9 cellular contexts compared by ENCODE assay signal in the genomic region with DNA sequence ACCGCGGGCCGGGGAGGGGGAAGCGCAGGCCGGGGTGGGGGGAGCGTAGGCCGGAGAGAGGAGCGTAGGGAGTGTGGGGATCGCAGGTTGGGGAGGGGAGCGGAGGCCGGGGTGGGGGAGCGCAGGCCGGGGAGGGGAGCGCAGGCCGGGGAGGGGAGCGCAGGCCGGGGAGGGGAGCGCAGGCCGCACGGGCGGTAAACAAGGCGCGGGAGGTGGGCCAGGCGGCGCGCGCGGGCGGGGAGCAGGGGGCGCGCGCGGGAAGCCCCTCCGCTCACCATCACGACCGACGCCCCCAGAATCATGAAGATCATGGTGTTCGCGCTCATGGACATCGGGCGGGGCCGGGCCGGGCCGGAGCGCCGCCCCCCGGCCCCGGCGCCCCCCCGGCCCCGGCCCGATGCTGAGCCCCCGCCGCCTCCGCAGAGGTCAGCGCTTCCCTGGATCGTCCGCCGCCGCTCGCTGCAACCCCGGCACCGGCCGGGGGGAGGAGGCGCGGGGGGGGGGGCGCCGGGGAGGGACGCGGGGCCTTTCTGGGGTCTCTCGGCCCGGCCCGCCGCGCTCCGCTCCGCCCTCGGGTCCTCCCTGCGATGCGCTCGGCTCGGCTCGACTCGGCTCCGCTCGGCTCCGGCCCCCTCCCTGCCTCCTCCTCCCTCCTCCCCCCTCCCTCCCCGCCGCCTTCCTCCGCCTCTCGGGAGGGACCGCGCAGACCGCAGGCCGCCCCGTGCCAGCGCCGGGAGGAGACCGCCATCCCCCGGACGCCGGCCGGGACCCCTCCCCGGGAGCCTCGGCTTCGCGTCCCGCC. TPM values are rescaled to one million over a fixed set of nuclear protein-coding genes. Genes with fewer than 3 reads are reported as not detected.
A peak's percentile ranks its signal among the peaks of the same experiment; 100 is the strongest.
DNase-seq lines count a peak whose midpoint lies in the region; ATAC-seq, FAIRE-seq and TF ChIP-seq lines count a peak whose summit lies in the region.
"Had no signal": no experiment of that assay in that cellular context is flagged by ENCODE, and none has a peak within 500 bp of the region (broad histone marks: within the 10 kb centered on the region; RNA-seq: fewer than 3 reads in every experiment).

A gene (minus strand): TSS at position 610 of the 802 bp plus-strand sequence. CDS start 278 bp downstream, at position 332.

- TF ChIP-seq CTCF in D721Med (IDR thresholded peaks at IDR 0.05; ENCODE audit: insufficient read depth, missing control alignments) (no peak), gastrocnemius medialis (IDR thresholded peaks at IDR 0.05 in 4 of 5, conservative IDR thresholded peaks at IDR 0.05 in 1 of 5) (no peak)

- peaks cover 0 to 18% of the 10 kb centered on the region in 2 donors for H3K36me3 ChIP-seq in gastrocnemius medialis

- peak within 1 kb of the TSS; percentile 66 to 80 (median 75) for H3K27ac ChIP-seq in gastrocnemius medialis
- H3K27ac ChIP-seq: neutrophil had no signal

- DNase-seq in D721Med (ENCODE audit: insufficient read length, low spot score) (peak; percentile 37), T-helper 17 cell (peak; percentile 22 to 32 (median 29)), astrocyte of the hippocampus (ENCODE audit: low read depth, low spot score) (peak; percentile 92), hypothalamus (lab: John Stamatoyannopoulos, UW) (peak in 48 of 51 donors; percentile 8 to 85 (median 64)), gastrocnemius medialis (peak; percentile 41 to 48), DMS53 treated with DMSO at 0.1 percent for 48 hours (lab: John Stamatoyannopoulos, UW; ENCODE audit: unreplicated experiment) (no peak)

- H3K9me3 ChIP-seq in T-helper 17 cell (ENCODE audit: control insufficient read depth, low read length, poor library complexity, severe bottlenecking) (no peaks in the 10 kb centered on the region), gastrocnemius medialis (no peaks in the 10 kb centered on the region)
- H3K9me3 ChIP-seq: neutrophil had no signal

- no peaks in the 10 kb centered on the region for H3K27me3 ChIP-seq in gastrocnemius medialis

- no peak within 1 kb of the TSS for H3K27ac Mint-ChIP-seq in T-helper 17 cell

- intact Hi-C loops in gastrocnemius medialis (cut with DNase I; ENCODE audit: low total_unique reads), result no loop called here

- peaks cover 8 to 46% of the 10 kb centered on the region in 2 donors for H3K4me1 ChIP-seq in gastrocnemius medialis

- peak within 1 kb of the TSS; percentile 71 for H3K4me3 Mint-ChIP-seq in T-helper 17 cell

- peak in 1 of 2 donors; percentile 20 for TF ChIP-seq POLR2A in gastrocnemius medialis (IDR thresholded peaks at IDR 0.05)

- FAIRE-seq in D721Med (lab: Jason Lieb, UNC), result no peak

- H3K4me1 Mint-ChIP-seq in T-helper 17 cell, result peaks cover 5% of the 10 kb centered on the region

- peak within 1 kb of the TSS; percentile 57 to 64 (median 58) for H3K4me3 ChIP-seq in gastrocnemius medialis

- ATAC-seq in T-helper 17 cell (peak; percentile 80), gastrocnemius medialis (peak; percentile 27 to 53), GM19351 (IDR thresholded peaks at IDR 0.05; ENCODE audit: unreplicated experiment) (no peak), GM21576 (IDR thresholded peaks at IDR 0.05; ENCODE audit: unreplicated experiment) (no peak)

- no peaks in the 10 kb centered on the region for H3K36me3 Mint-ChIP-seq in T-helper 17 cell (ENCODE audit: low read depth)

- in situ Hi-C loops in gastrocnemius medialis (cut with MboI; ENCODE audit: low sequenced_read_pairs in 4 of 4), result no loop called here

- no peaks in the 10 kb centered on the region for H3K27me3 Mint-ChIP-seq in T-helper 17 cell

RNA-seq across cellular contexts. Expression of the gene that starts here (rescaled TPM):
- total RNA-seq in T-helper 17 cell (under 1 TPM in 1 of 2 donors, not detected in 1; 0.44 TPM), gastrocnemius medialis (1 to 10 TPM in 3 of 4 donors, not detected in 1; 1.1 to 2.0 (median 1.9) TPM)

Comparison
In these comparisons a context has a peak if more than half of its experiments do, and no peak if none do; other contexts are left out.
1. Peak in DNase-seq and ATAC-seq in T-helper 17 cell; RNA of the gene not detected or under 1 TPM.
2. ATAC-seq: peak in gastrocnemius medialis (2 of 2); none in GM19351 (single experiment) and GM21576 (single experiment).